In the genomic region with DNA sequence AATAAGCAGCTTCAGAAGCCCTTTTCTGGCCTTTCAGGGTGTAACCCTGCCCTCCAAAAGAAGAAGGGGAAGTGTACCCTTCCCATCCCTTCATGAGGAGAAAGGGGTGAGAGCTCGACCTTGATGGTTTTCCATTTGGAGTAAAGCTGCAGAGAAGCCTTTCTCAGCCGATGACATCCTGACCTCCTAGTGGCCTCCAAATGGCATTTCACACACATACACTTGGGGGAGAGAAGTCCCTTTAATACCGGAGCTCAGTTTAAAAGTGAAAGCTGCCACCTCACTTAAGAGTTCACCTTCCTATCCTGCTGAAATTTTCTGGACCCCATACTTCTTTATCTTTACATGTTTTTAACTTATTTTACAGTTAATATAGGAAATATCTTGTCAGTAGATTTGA, we compare ENCODE assay signal across 15 cellular contexts.
"Had no signal": no experiment of that assay in that cellular context is flagged by ENCODE, and none has a peak within 500 bp of the region (broad histone marks: within the 10 kb centered on the region; RNA-seq: fewer than 3 reads in every experiment).

No MANE protein-coding gene starts in this region.

- H3K4me3 Mint-ChIP-seq: activated T-cell treated with anti-CD3 and anti-CD28 coated beads, Interleukin-2, amount 50 U/mL, for 4 hours; brain; natural killer cell had no signal

- H3K4me3 ChIP-seq: sigmoid colon, transverse colon had no signal

- H3K4me1 ChIP-seq: sigmoid colon, transverse colon had no signal

- DNase-seq: activated CD4-positive, alpha-beta T cell treated with anti-CD3 and anti-CD28 coated beads, Interleukin-2, amount 50 U/mL, for 4 hours; activated CD4-positive, CD25-positive, alpha-beta regulatory T cell treated with anti-CD3 and anti-CD28 coated beads, Interleukin-2, amount 50 U/mL, for 72 hours; activated effector memory CD4-positive, alpha-beta T cell treated with anti-CD3 and anti-CD28 coated beads, Interleukin-2, amount 50 U/mL, for 16 hours; activated T-cell treated with anti-CD3 and anti-CD28 coated beads, Interleukin-2, amount 50 U/mL, for 4 hours; amniotic stem cell; dermis blood vessel endothelial cell; natural killer cell; sigmoid colon; stimulated activated CD4-positive, alpha-beta T cell treated with anti-CD3 and anti-CD28 coated beads, Interleukin-2, amount 100 ng/mL, for 24 hours; stimulated activated naive CD4-positive, alpha-beta T cell; substantia nigra; transverse colon had no signal

- H3K9me3 ChIP-seq: transverse colon had no signal

- H3K27ac Mint-ChIP-seq: activated naive CD4-positive, alpha-beta T cell treated with anti-CD3 and anti-CD28 coated beads, Interleukin-2, amount 50 U/mL, for 72 hours; brain; natural killer cell had no signal

- H3K27ac ChIP-seq: sigmoid colon, transverse colon had no signal

- H3K36me3 Mint-ChIP-seq: brain, natural killer cell had no signal

- H3K36me3 ChIP-seq: sigmoid colon, transverse colon had no signal

- H3K4me1 Mint-ChIP-seq: natural killer cell had no signal

- H3K27me3 ChIP-seq: sigmoid colon, transverse colon had no signal

- ATAC-seq: activated naive CD4-positive, alpha-beta T cell treated with anti-CD3 and anti-CD28 coated beads, Interleukin-2, amount 50 U/mL, for 72 hours; activated T-cell treated with anti-CD3 and anti-CD28 coated beads, Interleukin-2, amount 50 U/mL, for 4 hours; esophagus mucosa; natural killer cell had no signal
